Comparison of ENCODE assay signal across 26 cellular contexts in the genomic region with DNA sequence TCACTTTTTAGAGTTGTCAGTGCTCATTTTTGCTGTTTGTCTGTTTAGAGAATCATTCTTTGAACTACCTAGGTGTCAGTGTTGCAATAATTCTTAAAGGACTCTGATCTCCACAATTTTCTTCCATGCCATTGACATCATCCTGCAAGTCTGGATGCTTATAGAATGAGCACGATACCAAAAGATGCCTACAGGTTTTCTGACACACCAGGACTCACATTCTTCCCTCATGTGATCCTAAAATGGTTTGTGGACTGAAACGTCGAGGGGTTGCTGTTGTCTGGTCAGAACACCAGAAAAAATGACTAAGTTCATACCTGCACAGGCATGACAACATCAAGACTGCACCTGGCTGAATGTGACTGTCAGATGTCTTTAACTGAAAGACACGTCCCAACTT.
"Had no signal": no experiment of that assay in that cellular context is flagged by ENCODE, and none has a peak within 500 bp of the region (broad histone marks: within the 10 kb centered on the region; RNA-seq: fewer than 3 reads in every experiment).

No MANE protein-coding gene starts in this region.

- H3K9me3 ChIP-seq: colonic mucosa, esophagus muscularis mucosa, ovary, upper lobe of left lung, vagina had no signal

- H3K4me1 ChIP-seq: colonic mucosa, upper lobe of left lung, vagina had no signal

- H3K9me3 Mint-ChIP-seq: activated B cell treated with CpG ODN at 0.5 μM for 24 hours; activated CD8-positive, alpha-beta T cell treated with anti-CD3 and anti-CD28 coated beads for 36 hours; activated naive CD4-positive, alpha-beta T cell treated with anti-CD3 and anti-CD28 coated beads, Interleukin-2, amount 50 U/mL, for 24 hours; activated naive CD8-positive, alpha-beta T cell treated with anti-CD3 and anti-CD28 coated beads, Interleukin-2, amount 50 U/mL, for 24 hours; activated T-cell treated with anti-CD3 and anti-CD28 coated beads, Interleukin-2, amount 50 U/mL, for 4 hours; activated T-helper 2 cell treated with anti-CD3 and anti-CD28 coated beads, Interferon-gamma antibody, Interleukin-2, Interleukin-4, amounts not matched to agents 10 μg/mL and 5 μg/mL and 100 μg/mL, durations not matched to agents 14 hours and 24 hours and 36 hours; memory B cell; naive thymus-derived CD4-positive, alpha-beta T cell; stimulated activated effector memory CD8-positive, alpha-beta T cell treated with anti-CD3 and anti-CD28 coated beads, Interleukin-12 subunit alpha, Interleukin-12 subunit beta, amount 100 ng/mL, for 72 hours; stimulated activated naive CD8-positive, alpha-beta T cell treated with anti-CD3 and anti-CD28 coated beads, Interleukin-15, Interleukin-2, amounts not matched to agents 100 ng/mL and 50 ng/mL, for 24 hours had no signal

- H3K27me3 ChIP-seq: colonic mucosa, dorsolateral prefrontal cortex, ovary, upper lobe of left lung, vagina had no signal

- H3K36me3 ChIP-seq: colonic mucosa, esophagus muscularis mucosa, ovary, upper lobe of left lung, vagina had no signal

- H3K4me3 ChIP-seq: colonic mucosa, dorsolateral prefrontal cortex, esophagus muscularis mucosa, ovary, skin epidermis, upper lobe of left lung, vagina had no signal

- H3K27ac Mint-ChIP-seq: activated B cell treated with CpG ODN at 0.5 μM for 24 hours; activated CD8-positive, alpha-beta T cell treated with anti-CD3 and anti-CD28 coated beads for 36 hours; activated naive CD4-positive, alpha-beta T cell treated with anti-CD3 and anti-CD28 coated beads, Interleukin-2, amount 50 U/mL, for 24 hours; activated naive CD8-positive, alpha-beta T cell treated with anti-CD3 and anti-CD28 coated beads, Interleukin-2, amount 50 U/mL, for 24 hours; activated T-helper 2 cell treated with anti-CD3 and anti-CD28 coated beads, Interferon-gamma antibody, Interleukin-2, Interleukin-4, amounts not matched to agents 10 μg/mL and 5 μg/mL and 100 μg/mL, durations not matched to agents 14 hours and 24 hours and 36 hours; memory B cell; naive thymus-derived CD4-positive, alpha-beta T cell; progenitor cell of endocrine pancreas; stimulated activated effector memory CD8-positive, alpha-beta T cell treated with anti-CD3 and anti-CD28 coated beads, Interleukin-12 subunit alpha, Interleukin-12 subunit beta, amount 100 ng/mL, for 72 hours; stimulated activated naive CD8-positive, alpha-beta T cell treated with anti-CD3 and anti-CD28 coated beads, Interleukin-15, Interleukin-2, amounts not matched to agents 100 ng/mL and 50 ng/mL, for 24 hours had no signal

- DNase-seq: activated B cell treated with CpG ODN at 0.5 μM for 24 hours; activated CD4-positive, alpha-beta T cell treated with anti-CD3 and anti-CD28 coated beads, Interleukin-2, amount 50 U/mL, for 1 hour; activated CD8-positive, alpha-beta T cell treated with anti-CD3 and anti-CD28 coated beads for 36 hours; activated naive CD8-positive, alpha-beta T cell treated with anti-CD3 and anti-CD28 coated beads, Interleukin-2, amount 50 U/mL, for 24 hours; activated T-cell treated with anti-CD3 and anti-CD28 coated beads, Interleukin-2, amount 50 U/mL, for 4 hours; colonic mucosa; dorsolateral prefrontal cortex; effector memory CD4-positive, alpha-beta T cell; glutamatergic neuron; hippocampal formation; midbrain; naive thymus-derived CD4-positive, alpha-beta T cell; ovary; stimulated activated CD4-positive, alpha-beta T cell treated with anti-CD3 and anti-CD28 coated beads, Interleukin-4, amount 100 ng/mL, for 24 hours; T-helper 2 cell; upper lobe of left lung had no signal

- H3K4me1 Mint-ChIP-seq: activated B cell treated with CpG ODN at 0.5 μM for 24 hours; activated naive CD4-positive, alpha-beta T cell treated with anti-CD3 and anti-CD28 coated beads, Interleukin-2, amount 50 U/mL, for 24 hours; activated naive CD8-positive, alpha-beta T cell treated with anti-CD3 and anti-CD28 coated beads, Interleukin-2, amount 50 U/mL, for 24 hours; memory B cell; naive thymus-derived CD4-positive, alpha-beta T cell; stimulated activated effector memory CD8-positive, alpha-beta T cell treated with anti-CD3 and anti-CD28 coated beads, Interleukin-12 subunit alpha, Interleukin-12 subunit beta, amount 100 ng/mL, for 72 hours had no signal

- H3K27me3 Mint-ChIP-seq: activated CD8-positive, alpha-beta T cell treated with anti-CD3 and anti-CD28 coated beads for 36 hours; activated naive CD8-positive, alpha-beta T cell treated with anti-CD3 and anti-CD28 coated beads, Interleukin-2, amount 50 U/mL, for 24 hours had no signal

- ATAC-seq: activated CD8-positive, alpha-beta T cell treated with anti-CD3 and anti-CD28 coated beads for 36 hours; activated naive CD8-positive, alpha-beta T cell treated with anti-CD3 and anti-CD28 coated beads, Interleukin-2, amount 50 U/mL, for 24 hours; activated T-cell treated with anti-CD3 and anti-CD28 coated beads, Interleukin-2, amount 50 U/mL, for 4 hours; naive thymus-derived CD4-positive, alpha-beta T cell; sciatic nerve; stimulated activated effector memory CD8-positive, alpha-beta T cell treated with anti-CD3 and anti-CD28 coated beads, Interleukin-12 subunit alpha, Interleukin-12 subunit beta, amount 100 ng/mL, for 72 hours had no signal

- H3K4me3 Mint-ChIP-seq: activated B cell treated with CpG ODN at 0.5 μM for 24 hours; activated CD8-positive, alpha-beta T cell treated with anti-CD3 and anti-CD28 coated beads for 36 hours; activated naive CD4-positive, alpha-beta T cell treated with anti-CD3 and anti-CD28 coated beads, Interleukin-2, amount 50 U/mL, for 24 hours; activated naive CD8-positive, alpha-beta T cell treated with anti-CD3 and anti-CD28 coated beads, Interleukin-2, amount 50 U/mL, for 24 hours; activated T-cell treated with anti-CD3 and anti-CD28 coated beads, Interleukin-2, amount 50 U/mL, for 4 hours; memory B cell; naive thymus-derived CD4-positive, alpha-beta T cell; stimulated activated effector memory CD8-positive, alpha-beta T cell treated with anti-CD3 and anti-CD28 coated beads, Interleukin-12 subunit alpha, Interleukin-12 subunit beta, amount 100 ng/mL, for 72 hours; stimulated activated naive CD8-positive, alpha-beta T cell treated with anti-CD3 and anti-CD28 coated beads, Interleukin-15, Interleukin-2, amounts not matched to agents 100 ng/mL and 50 ng/mL, for 24 hours had no signal

- H3K36me3 Mint-ChIP-seq: activated naive CD4-positive, alpha-beta T cell treated with anti-CD3 and anti-CD28 coated beads, Interleukin-2, amount 50 U/mL, for 24 hours; memory B cell; naive thymus-derived CD4-positive, alpha-beta T cell; stimulated activated effector memory CD8-positive, alpha-beta T cell treated with anti-CD3 and anti-CD28 coated beads, Interleukin-12 subunit alpha, Interleukin-12 subunit beta, amount 100 ng/mL, for 72 hours had no signal

- H3K27ac ChIP-seq: colonic mucosa, dorsolateral prefrontal cortex, esophagus muscularis mucosa, ovary, skin epidermis, upper lobe of left lung, vagina had no signal
